25 cellular contexts compared by ENCODE assay signal in the genomic region with DNA sequence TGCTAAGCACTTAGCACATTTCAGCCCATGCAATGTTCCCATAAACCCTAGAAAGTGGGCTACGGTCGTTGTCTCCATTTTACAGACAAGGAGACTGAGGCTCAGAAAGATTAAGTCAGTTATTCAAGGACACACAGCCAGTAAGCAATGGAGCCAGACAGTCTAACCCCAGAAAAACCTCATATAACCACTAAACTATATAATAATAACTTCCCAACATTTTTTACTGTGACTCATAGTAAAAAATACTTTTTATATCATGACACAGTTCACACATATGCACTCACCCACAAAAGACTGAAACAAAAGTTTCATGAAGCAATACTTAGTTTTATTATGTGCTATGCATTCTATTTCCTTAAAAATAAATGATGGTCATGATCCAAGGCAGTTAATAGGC.
DNase-seq lines count a peak whose midpoint lies in the region; ATAC-seq and TF ChIP-seq lines count a peak whose summit lies in the region.
"Had no signal": no experiment of that assay in that cellular context is flagged by ENCODE, and none has a peak within 500 bp of the region (broad histone marks: within the 10 kb centered on the region; RNA-seq: fewer than 3 reads in every experiment).

No MANE protein-coding gene starts in this region.

- DNase-seq in SK-N-SH (no peak), fibroblast of lung (ENCODE audit: low read depth in 2 of 2) (peak; percentile 58 to 80), smooth muscle cell (lab: John Stamatoyannopoulos, UW; ENCODE audit: unreplicated experiment) (no peak), omental fat pad (ENCODE audit: low spot score) (no peak)
- DNase-seq: activated CD4-positive, alpha-beta T cell treated with anti-CD3 and anti-CD28 coated beads, Interleukin-2, amount 10 ng/mL, durations not matched to agents 24 days and 14 days; activated naive CD4-positive, alpha-beta T cell treated with Interleukin-2 at 50 U/mL for 16 hours; activated T-cell treated with anti-CD3 and anti-CD28 coated beads for 4 hours; body of pancreas; CD8-positive, alpha-beta T cell; dorsolateral prefrontal cortex; hippocampal formation; NCI-H1436; nucleus accumbens; Peyer's patch; right cardiac atrium; stimulated activated CD4-positive, alpha-beta T cell treated with anti-CD3 and anti-CD28 coated beads, Interleukin-1b, Interleukin-23, amount 100 ng/mL, for 48 hours; stomach; upper lobe of right lung had no signal

- peaks cover 8% of the 10 kb centered on the region for H3K9me3 Mint-ChIP-seq in activated T-helper 17 cell treated with anti-CD3 and anti-CD28 coated beads, Interleukin-2, amount 50 U/mL, for 72 hours
- H3K9me3 Mint-ChIP-seq: activated CD4-positive, alpha-beta T cell treated with anti-CD3 and anti-CD28 coated beads, Interleukin-2, amount 10 ng/mL, durations not matched to agents 24 days and 14 days had no signal

- CTCF ChIA-PET in SK-N-SH (lab: Yijun Ruan, JAX): no interaction called here

- no peaks in the 10 kb centered on the region for H3K9me2 ChIP-seq in SK-N-SH

- no peak for TF ChIP-seq EP300 in SK-N-SH (IDR thresholded peaks at IDR 0.05; ENCODE audit: borderline replicate concordance in 1 of 2, low read depth in 1 of 2, low read length in 1 of 2)

- H3K4me1 ChIP-seq in SK-N-SH (ENCODE audit: control insufficient read depth in 1 of 2, insufficient read depth in 2 of 2, low read depth in 1 of 2, low read length in 1 of 2) (peaks cover 0 to 6% of the 10 kb centered on the region in 2 experiments; a peak in 1 of 4 replicates), fibroblast of lung (ENCODE audit: control insufficient read depth, extremely low read depth, insufficient read depth, low read length) (no peaks in the 10 kb centered on the region), smooth muscle cell (ENCODE audit: low read depth) (no peaks in the 10 kb centered on the region)
- H3K4me1 ChIP-seq: body of pancreas, Peyer's patch, stomach, upper lobe of right lung had no signal

- H3K4me2 ChIP-seq in SK-N-SH (no peak overlapping the region), fibroblast of lung (ENCODE audit: extremely low read depth, insufficient read depth, low read length) (no peak overlapping the region), smooth muscle cell (peak overlapping the region; percentile 21)

- peaks cover 26% of the 10 kb centered on the region for H3K27me3 Mint-ChIP-seq in activated T-helper 17 cell treated with anti-CD3 and anti-CD28 coated beads, Interleukin-2, amount 50 U/mL, for 72 hours

- peak overlapping the region; percentile 16; the same call in 1 of the 2 replicates for H3K9ac ChIP-seq in SK-N-SH
- no peak overlapping the region for H3K9ac ChIP-seq in fibroblast of lung (ENCODE audit: insufficient read depth, low read length)
- H3K9ac ChIP-seq in smooth muscle cell (ENCODE audit: low read depth): no peak overlapping the region

- H3K27me3 ChIP-seq in SK-N-SH (ENCODE audit: insufficient read depth): no peaks in the 10 kb centered on the region
- H3K27me3 ChIP-seq in fibroblast of lung (ENCODE audit: control insufficient read depth, insufficient read depth, low read length): no peaks in the 10 kb centered on the region
- no peaks in the 10 kb centered on the region for H3K27me3 ChIP-seq in smooth muscle cell (ENCODE audit: low read depth)
- H3K27me3 ChIP-seq: body of pancreas, Peyer's patch, upper lobe of right lung had no signal

- H3K27ac ChIP-seq in SK-N-SH (ENCODE audit: low read depth in 2 of 2, low read length in 1 of 2) (peak overlapping the region in 1 of 2 experiments; percentile 68; a peak in 2 of 4 replicates), fibroblast of lung (ENCODE audit: insufficient read depth, low read length) (no peak overlapping the region), smooth muscle cell (ENCODE audit: low read depth) (peak overlapping the region; percentile 51)
- H3K27ac ChIP-seq: 22Rv1, body of pancreas, dorsolateral prefrontal cortex, Peyer's patch, stomach, upper lobe of right lung had no signal

- no peak for TF ChIP-seq RAD21 in SK-N-SH (IDR thresholded peaks at IDR 0.05; ENCODE audit: low read length)

- H4K20me1 ChIP-seq in SK-N-SH (ENCODE audit: insufficient read depth) (no peaks in the 10 kb centered on the region), fibroblast of lung (ENCODE audit: control insufficient read depth, extremely low read depth, insufficient read depth, low read length) (no peaks in the 10 kb centered on the region), smooth muscle cell (ENCODE audit: low read depth) (no peaks in the 10 kb centered on the region)

- H3K79me2 ChIP-seq in SK-N-SH (ENCODE audit: insufficient read depth): no peaks in the 10 kb centered on the region
- no peaks in the 10 kb centered on the region for H3K79me2 ChIP-seq in fibroblast of lung (ENCODE audit: control insufficient read depth, insufficient read depth, low read length)
- H3K79me2 ChIP-seq in smooth muscle cell (ENCODE audit: low read depth): no peaks in the 10 kb centered on the region

- H3K36me3 Mint-ChIP-seq in activated T-helper 17 cell treated with anti-CD3 and anti-CD28 coated beads, Interleukin-2, amount 50 U/mL, for 72 hours (ENCODE audit: low read depth): no peaks in the 10 kb centered on the region
- H3K36me3 Mint-ChIP-seq: CD8-positive, alpha-beta T cell had no signal

- H3K9me3 ChIP-seq in SK-N-SH (no peaks in the 10 kb centered on the region), fibroblast of lung (ENCODE audit: control insufficient read depth, insufficient read depth, low read depth, low read length) (no peaks in the 10 kb centered on the region), smooth muscle cell (replicated peaks; ENCODE audit: low read depth) (no peaks in the 10 kb centered on the region)
- H3K9me3 ChIP-seq: Peyer's patch, upper lobe of right lung had no signal

- H3K36me3 ChIP-seq in SK-N-SH (replicated peaks in 1 of 2; ENCODE audit: control insufficient read depth in 1 of 2, insufficient read depth in 2 of 2, low read length in 1 of 2) (peaks cover 0 to 3% of the 10 kb centered on the region in 2 experiments), fibroblast of lung (ENCODE audit: control insufficient read depth, insufficient read depth, low read length) (no peaks in the 10 kb centered on the region), smooth muscle cell (ENCODE audit: low read depth) (no peaks in the 10 kb centered on the region)
- H3K36me3 ChIP-seq: Peyer's patch, stomach, upper lobe of right lung had no signal

- TF ChIP-seq CTCF in SK-N-SH (IDR thresholded peaks at IDR 0.05) (no peak), fibroblast of lung (conservative IDR thresholded peaks at IDR 0.05 in 1 of 2, IDR thresholded peaks at IDR 0.05 in 1 of 2; ENCODE audit: low read depth in 1 of 2, low read length in 2 of 2) (no peak), smooth muscle cell (IDR thresholded peaks at IDR 0.05; ENCODE audit: borderline replicate concordance, insufficient read depth, poor library complexity, severe bottlenecking) (no peak), omental fat pad (IDR thresholded peaks at IDR 0.05) (no peak)

- no peak overlapping the region for H3K4me3 Mint-ChIP-seq in activated T-helper 17 cell treated with anti-CD3 and anti-CD28 coated beads, Interleukin-2, amount 50 U/mL, for 72 hours
- H3K4me3 Mint-ChIP-seq: activated CD4-positive, alpha-beta T cell treated with anti-CD3 and anti-CD28 coated beads, Interleukin-2, amount 10 ng/mL, durations not matched to agents 24 days and 14 days; CD8-positive, alpha-beta T cell had no signal

- H3K27ac Mint-ChIP-seq in activated T-helper 17 cell treated with anti-CD3 and anti-CD28 coated beads, Interleukin-2, amount 50 U/mL, for 72 hours: no peak overlapping the region
- H3K27ac Mint-ChIP-seq: activated CD4-positive, alpha-beta T cell treated with anti-CD3 and anti-CD28 coated beads, Interleukin-2, amount 10 ng/mL, durations not matched to agents 24 days and 14 days; CD8-positive, alpha-beta T cell had no signal

- no peak; the same call in 2 of the 3 replicates for ATAC-seq in SK-N-SH treated with all-trans-retinoic acid at 6 μM for 48 hours
- ATAC-seq in activated T-helper 17 cell treated with anti-CD3 and anti-CD28 coated beads, Interleukin-2, amount 50 U/mL, for 72 hours (replicated peaks): peak; percentile 26
- ATAC-seq in GM18502 (IDR thresholded peaks at IDR 0.05; ENCODE audit: poor library complexity, unreplicated experiment): no peak
- no peak for ATAC-seq in GM21825 (IDR thresholded peaks at IDR 0.05; ENCODE audit: unreplicated experiment)
- ATAC-seq in omental fat pad (ENCODE audit: low FRiP score): no peak
- ATAC-seq: body of pancreas; CD8-positive, alpha-beta T cell; esophagus mucosa; HCT116; right cardiac atrium; upper lobe of right lung had no signal

- WGBS in SK-N-SH (ENCODE audit: low lambda C conversion rate): 82% methylated on average over 2 of the region's 2 CpGs
- WGBS in smooth muscle cell (ENCODE audit: low lambda C conversion rate): 50% methylated on average over 2 of the region's 2 CpGs

- H3F3A ChIP-seq in SK-N-SH (replicated peaks; ENCODE audit: insufficient read depth): peaks cover 6% of the 10 kb centered on the region
- no peaks in the 10 kb centered on the region for H3F3A ChIP-seq in smooth muscle cell (ENCODE audit: low read depth)

- H3K4me3 ChIP-seq in SK-N-SH (ENCODE audit: low read depth in 2 of 2, low read length in 1 of 2) (no peak overlapping the region), fibroblast of lung (replicated peaks in 1 of 4; ENCODE audit: control extremely low read depth in 1 of 4, insufficient read depth in 1 of 4, low read depth in 3 of 4, low read length in 4 of 4) (no peak overlapping the region), smooth muscle cell (no peak overlapping the region)
- H3K4me3 ChIP-seq: body of pancreas, dorsolateral prefrontal cortex, Peyer's patch, stomach, upper lobe of right lung had no signal

- POLR2A ChIA-PET in SK-N-SH (lab: Yijun Ruan, JAX): no interaction called here

- no peaks in the 10 kb centered on the region for H3K4me1 Mint-ChIP-seq in activated T-helper 17 cell treated with anti-CD3 and anti-CD28 coated beads, Interleukin-2, amount 50 U/mL, for 72 hours
- H3K4me1 Mint-ChIP-seq: activated CD4-positive, alpha-beta T cell treated with anti-CD3 and anti-CD28 coated beads, Interleukin-2, amount 10 ng/mL, durations not matched to agents 24 days and 14 days had no signal

- H2AFZ ChIP-seq in SK-N-SH (ENCODE audit: low read depth) (peak overlapping the region; percentile 26), fibroblast of lung (ENCODE audit: low read length) (no peak overlapping the region), smooth muscle cell (ENCODE audit: low read depth) (no peak overlapping the region)

TF ChIP-seq in SK-N-SH, 30 proteins besides CTCF, POLR2A, EP300 and RAD21 (continues in another document):
- TF ChIP-seq YY1 (IDR thresholded peaks at IDR 0.05; ENCODE audit: low read depth) (no peak), CHD2 (IDR thresholded peaks at IDR 0.05; ENCODE audit: low read length, partially characterized antibody) (no peak)

TF ChIP-seq in SK-N-SH treated with all-trans-retinoic acid at 6 μM for 48 hours, 23 proteins besides CTCF, POLR2A, EP300 and RAD21 (continues in another document):
- TF ChIP-seq TOX (CRISPR knock-in tag; IDR thresholded peaks at IDR 0.05; ENCODE audit: borderline replicate concordance) (no peak), ISL1 (CRISPR knock-in tag; IDR thresholded peaks at IDR 0.05) (no peak), ZC3H10 (CRISPR knock-in tag; IDR thresholded peaks at IDR 0.05) (no peak), OSR1 (CRISPR knock-in tag; IDR thresholded peaks at IDR 0.05) (no peak), CSDC2 (CRISPR knock-in tag; IDR thresholded peaks at IDR 0.05) (no peak), BACH2 (CRISPR knock-in tag; IDR thresholded peaks at IDR 0.05; ENCODE audit: borderline replicate concordance) (no peak)

Comparison
In these comparisons a context has a peak if more than half of its experiments do, and no peak if none do; other contexts are left out.
1. DNase-seq: peak in fibroblast of lung (2 of 2); none in SK-N-SH (single experiment), smooth muscle cell (single experiment) and omental fat pad (single experiment).